ENCODE assay signal across 8 cellular contexts in the genomic region with DNA sequence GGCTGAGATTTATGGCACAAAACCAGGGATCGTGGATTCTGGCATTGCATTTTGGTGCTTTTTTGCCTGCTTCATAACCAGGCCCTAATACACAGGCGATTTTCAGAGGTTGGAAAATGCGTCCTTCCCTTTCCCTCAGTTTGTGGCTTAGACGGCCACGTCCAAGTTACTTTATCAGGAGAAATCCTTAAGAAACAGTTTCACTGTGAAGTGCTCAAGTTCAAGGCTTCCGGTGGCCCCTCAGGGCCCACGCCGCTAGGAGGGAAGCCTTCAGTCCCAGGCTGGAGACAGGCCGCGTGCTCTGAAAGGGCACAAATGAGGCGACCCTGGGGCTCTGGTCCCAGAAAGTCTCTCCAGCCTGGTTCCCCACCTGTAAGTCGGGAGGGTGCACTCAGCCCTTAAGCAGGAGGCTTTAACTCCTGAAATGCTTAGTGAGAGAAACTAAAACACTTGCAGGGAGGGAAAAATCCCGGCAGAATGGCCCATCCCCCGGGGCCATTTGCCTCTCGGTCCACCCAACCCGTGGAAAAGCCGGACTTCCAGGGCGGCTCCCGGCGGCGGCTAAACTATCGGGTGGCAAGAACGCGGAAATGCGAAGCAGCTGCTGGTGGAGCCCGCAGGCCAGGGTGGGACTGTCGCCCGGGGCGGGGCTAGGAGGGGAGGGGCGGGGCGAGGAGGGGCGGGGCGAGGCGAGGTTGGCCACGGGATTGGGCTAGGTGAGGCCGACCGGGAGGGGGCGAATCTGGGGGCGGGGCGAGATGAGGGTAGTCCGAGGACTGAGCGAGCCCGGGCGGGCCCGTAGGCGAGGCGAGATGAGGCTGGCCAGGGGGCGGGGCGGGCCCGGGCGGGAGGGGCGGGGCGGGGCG. TPM values are rescaled to one million over a fixed set of nuclear protein-coding genes. Genes with fewer than 3 reads are reported as not detected.
DNase-seq lines count a peak whose midpoint lies in the region; ATAC-seq and TF ChIP-seq lines count a peak whose summit lies in the region.

No MANE protein-coding gene starts in this region.

- peak overlapping the region; percentile 85 for H3K9ac ChIP-seq in SK-N-SH

- no peaks in the 10 kb centered on the region for H3K9me3 Mint-ChIP-seq in activated naive CD4-positive, alpha-beta T cell treated with anti-CD3 and anti-CD28 coated beads, Interleukin-2, amount 50 U/mL, for 72 hours
- H3K9me3 Mint-ChIP-seq in glutamatergic neuron (ENCODE audit: unreplicated experiment), result peaks cover 3% of the 10 kb centered on the region

- H3K27me3 ChIP-seq in SK-N-SH (ENCODE audit: insufficient read depth) (no peaks in the 10 kb centered on the region), ovary (no peaks in the 10 kb centered on the region), thymus (ENCODE audit: control insufficient read depth, insufficient read depth) (no peaks in the 10 kb centered on the region)

- peak overlapping the region; percentile 72 to 75 for H3K27ac Mint-ChIP-seq in activated naive CD4-positive, alpha-beta T cell treated with anti-CD3 and anti-CD28 coated beads, Interleukin-2, amount 50 U/mL, for 72 hours
- peak overlapping the region; percentile 48 for H3K27ac Mint-ChIP-seq in glutamatergic neuron (ENCODE audit: unreplicated experiment)

- peak overlapping the region; percentile 79 for H3K4me3 Mint-ChIP-seq in glutamatergic neuron (ENCODE audit: unreplicated experiment)

- peaks cover 11% of the 10 kb centered on the region for H3F3A ChIP-seq in SK-N-SH (replicated peaks; ENCODE audit: insufficient read depth)

- WGBS in SK-N-SH (ENCODE audit: low lambda C conversion rate), result 21% methylated on average over 32 of the region's 54 CpGs
- WGBS in ovary, 3 donors, result 2 to 3% (median 2%) methylated on average over 26 to 52 of the region's 54 CpGs
- WGBS in thymus, result 4% methylated on average over 54 of the region's 54 CpGs

- CTCF ChIA-PET in SK-N-SH (lab: Yijun Ruan, JAX), result interaction anchor here (0.8 to 5.6 kb wide), 10 partner anchors 9 to 428 kb away, joined by 3 to 41 read pairs (median 4); a partner anchor contains a TSS

- H3K27ac ChIP-seq in SK-N-SH (ENCODE audit: low read depth in 2 of 2, low read length in 1 of 2) (peak overlapping the region; percentile 6 to 82), ovary (peak overlapping the region in 1 of 2 donors; percentile 87), thymus (ENCODE audit: low read depth) (peak overlapping the region; percentile 90)

- no peaks in the 10 kb centered on the region for H3K36me3 ChIP-seq in SK-N-SH (replicated peaks in 1 of 2; ENCODE audit: control insufficient read depth in 1 of 2, insufficient read depth in 2 of 2, low read length in 1 of 2)
- H3K36me3 ChIP-seq in ovary, result no peaks in the 10 kb centered on the region
- H3K36me3 ChIP-seq in thymus (ENCODE audit: control insufficient read depth, insufficient read depth), result no peaks in the 10 kb centered on the region

- H4K20me1 ChIP-seq in SK-N-SH (ENCODE audit: insufficient read depth), result no peaks in the 10 kb centered on the region

- no peaks in the 10 kb centered on the region for H3K36me3 Mint-ChIP-seq in activated naive CD4-positive, alpha-beta T cell treated with anti-CD3 and anti-CD28 coated beads, Interleukin-2, amount 50 U/mL, for 72 hours
- no peaks in the 10 kb centered on the region for H3K36me3 Mint-ChIP-seq in glutamatergic neuron (ENCODE audit: unreplicated experiment)

- H3K9me3 ChIP-seq in SK-N-SH (no peaks in the 10 kb centered on the region), ovary (no peaks in the 10 kb centered on the region), thymus (ENCODE audit: control insufficient read depth) (no peaks in the 10 kb centered on the region)

- peaks cover 5% of the 10 kb centered on the region for H3K4me1 Mint-ChIP-seq in glutamatergic neuron (ENCODE audit: low read depth, unreplicated experiment)

- TF ChIP-seq RAD21 in SK-N-SH (IDR thresholded peaks at IDR 0.05; ENCODE audit: low read length), result no peak

- intact Hi-C loops in ovary (cut with DNase I), result loop anchor here in 1 of 4 donors (10.0 kb wide), 1 partner anchor 190 kb away; the partner anchor contains the start of gene ROCK2

- TF ChIP-seq CTCF in GM12864 (IDR thresholded peaks at IDR 0.05; ENCODE audit: low read depth, low read length, missing control alignments) (no peak), SK-N-SH (IDR thresholded peaks at IDR 0.05) (no peak), glutamatergic neuron (IDR thresholded peaks at IDR 0.05; ENCODE audit: partially characterized antibody, unreplicated experiment) (no peak), ovary (IDR thresholded peaks at IDR 0.05) (peak in 1 of 3 donors; percentile 8)

- H3K4me3 ChIP-seq in GM12864 (ENCODE audit: low read depth, low read length), result peak overlapping the region; percentile 74
- H3K4me3 ChIP-seq in SK-N-SH (ENCODE audit: low read depth in 2 of 2, low read length in 1 of 2), result peak overlapping the region; percentile 47 to 63
- peak overlapping the region; percentile 41 for H3K4me3 ChIP-seq in ovary
- peak overlapping the region; percentile 71 for H3K4me3 ChIP-seq in thymus (ENCODE audit: low read length)

- H3K4me1 ChIP-seq in SK-N-SH (ENCODE audit: control insufficient read depth in 1 of 2, insufficient read depth in 2 of 2, low read depth in 1 of 2, low read length in 1 of 2) (peaks cover 0 to 19% of the 10 kb centered on the region in 2 experiments; a peak in 1 of 4 replicates), ovary (ENCODE audit: insufficient read depth) (peaks cover 2% of the 10 kb centered on the region), thymus (ENCODE audit: control insufficient read depth, insufficient read depth, low read length) (peaks cover 8% of the 10 kb centered on the region)

- no peaks in the 10 kb centered on the region for H3K9me2 ChIP-seq in SK-N-SH

- peak overlapping the region; percentile 92 for H3K4me2 ChIP-seq in SK-N-SH

- DNase-seq in GM12864 (ENCODE audit: low read depth), result peak; percentile 74
- DNase-seq in NCI-H1092 (lab: John Stamatoyannopoulos, UW), result peak; percentile 79
- DNase-seq in SK-N-SH, result peak; percentile 100
- peak; percentile 96 for DNase-seq in activated naive CD4-positive, alpha-beta T cell treated with anti-CD3 and anti-CD28 coated beads, Interleukin-2, amount 50 U/mL, for 72 hours (ENCODE audit: low spot score in 2 of 2)
- DNase-seq in glutamatergic neuron, result peak; percentile 99
- peak; percentile 98 to 100 (median 99) for DNase-seq in ovary

- no peaks in the 10 kb centered on the region for H3K27me3 Mint-ChIP-seq in glutamatergic neuron (ENCODE audit: unreplicated experiment)

- peaks cover 14% of the 10 kb centered on the region; the same call in 1 of the 2 replicates for H3K79me2 ChIP-seq in SK-N-SH (ENCODE audit: insufficient read depth)

- peak; percentile 8 for TF ChIP-seq POLR2A in ovary (IDR thresholded peaks at IDR 0.05)

- POLR2A ChIA-PET in SK-N-SH (lab: Yijun Ruan, JAX), result interaction anchor here (0.6 kb wide), 1 partner anchor 306 kb away, joined by 4 read pairs; no protein-coding TSS in a partner anchor

- peak; percentile 55 for ATAC-seq in HG02623 (IDR thresholded peaks at IDR 0.05; ENCODE audit: unreplicated experiment)
- peak; percentile 92 to 93 for ATAC-seq in activated naive CD4-positive, alpha-beta T cell treated with anti-CD3 and anti-CD28 coated beads, Interleukin-2, amount 50 U/mL, for 72 hours

- peak overlapping the region; percentile 100 for H2AFZ ChIP-seq in SK-N-SH (ENCODE audit: low read depth)

- TF ChIP-seq EP300 in SK-N-SH (IDR thresholded peaks at IDR 0.05; ENCODE audit: borderline replicate concordance in 1 of 2, low read depth in 1 of 2, low read length in 1 of 2), result no peak; a peak in 1 of 4 replicates
- no peak for TF ChIP-seq EP300 in ovary (IDR thresholded peaks at IDR 0.05)

TF ChIP-seq in SK-N-SH, 30 proteins besides CTCF, POLR2A, EP300 and RAD21 (continues in another document):
- TF ChIP-seq, protein P1, sequence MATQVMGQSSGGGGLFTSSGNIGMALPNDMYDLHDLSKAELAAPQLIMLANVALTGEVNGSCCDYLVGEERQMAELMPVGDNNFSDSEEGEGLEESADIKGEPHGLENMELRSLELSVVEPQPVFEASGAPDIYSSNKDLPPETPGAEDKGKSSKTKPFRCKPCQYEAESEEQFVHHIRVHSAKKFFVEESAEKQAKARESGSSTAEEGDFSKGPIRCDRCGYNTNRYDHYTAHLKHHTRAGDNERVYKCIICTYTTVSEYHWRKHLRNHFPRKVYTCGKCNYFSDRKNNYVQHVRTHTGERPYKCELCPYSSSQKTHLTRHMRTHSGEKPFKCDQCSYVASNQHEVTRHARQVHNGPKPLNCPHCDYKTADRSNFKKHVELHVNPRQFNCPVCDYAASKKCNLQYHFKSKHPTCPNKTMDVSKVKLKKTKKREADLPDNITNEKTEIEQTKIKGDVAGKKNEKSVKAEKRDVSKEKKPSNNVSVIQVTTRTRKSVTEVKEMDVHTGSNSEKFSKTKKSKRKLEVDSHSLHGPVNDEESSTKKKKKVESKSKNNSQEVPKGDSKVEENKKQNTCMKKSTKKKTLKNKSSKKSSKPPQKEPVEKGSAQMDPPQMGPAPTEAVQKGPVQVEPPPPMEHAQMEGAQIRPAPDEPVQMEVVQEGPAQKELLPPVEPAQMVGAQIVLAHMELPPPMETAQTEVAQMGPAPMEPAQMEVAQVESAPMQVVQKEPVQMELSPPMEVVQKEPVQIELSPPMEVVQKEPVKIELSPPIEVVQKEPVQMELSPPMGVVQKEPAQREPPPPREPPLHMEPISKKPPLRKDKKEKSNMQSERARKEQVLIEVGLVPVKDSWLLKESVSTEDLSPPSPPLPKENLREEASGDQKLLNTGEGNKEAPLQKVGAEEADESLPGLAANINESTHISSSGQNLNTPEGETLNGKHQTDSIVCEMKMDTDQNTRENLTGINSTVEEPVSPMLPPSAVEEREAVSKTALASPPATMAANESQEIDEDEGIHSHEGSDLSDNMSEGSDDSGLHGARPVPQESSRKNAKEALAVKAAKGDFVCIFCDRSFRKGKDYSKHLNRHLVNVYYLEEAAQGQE (IDR thresholded peaks at IDR 0.05; ENCODE audit: low read depth, low read length), result peak; percentile 46
- no peak for TF ChIP-seq USF1 (IDR thresholded peaks at IDR 0.05; ENCODE audit: borderline replicate concordance, low read depth)
- no peak for TF ChIP-seq MXI1 (IDR thresholded peaks at IDR 0.05; ENCODE audit: low read depth, low read length)

RNA-seq across cellular contexts. Expression of gene SLC66A3, which starts 0.6 kb away (rescaled TPM):
- polyA plus RNA-seq in SK-N-SH (2012; rRNA removed) (49.0 and 53.9 TPM in 2 replicates), ovary (10 to 100 TPM; 36.5 to 43.5 TPM), thymus (20.6 TPM)
- 43.8 and 49.4 TPM in 2 replicates for polyA plus RNA-seq in SK-N-SH (2012; cell fraction: cytosol; rRNA removed)
- 40.4 and 57.5 TPM in 2 replicates for polyA plus RNA-seq in SK-N-SH (2012; cell fraction: nucleus; rRNA removed)
- total RNA-seq in activated naive CD4-positive, alpha-beta T cell treated with anti-CD3 and anti-CD28 coated beads, Interleukin-2, amount 50 U/mL, for 72 hours, result 10 to 100 TPM in 1 of 2 donors, 1 to 10 TPM in 1; 6.9 to 12.3 TPM
- total RNA-seq in glutamatergic neuron (ENCODE audit: unreplicated experiment) (10.9 TPM), ovary (10 to 100 TPM; 22.9 to 76.2 (median 29.1) TPM)
